In genomic region chr1:112337028-112337531, GRCh38 we compare ENCODE assay signal across 1 cellular context.
TF ChIP-seq lines count a peak whose summit lies in the region.

No MANE protein-coding gene starts in this region.

TF ChIP-seq in K562, 482 proteins besides CTCF, POLR2A, EP300 and RAD21 (continued from another document and continues in another):
- no peak for TF ChIP-seq NR2C1 (IDR thresholded peaks at IDR 0.05)
- TF ChIP-seq NR2C1 (tag; IDR thresholded peaks at IDR 0.05), result no peak
- no peak for TF ChIP-seq SRSF7 (optimal IDR thresholded peaks at IDR 0.05; ENCODE audit: low read depth, low read length)
- TF ChIP-seq, protein P1, sequence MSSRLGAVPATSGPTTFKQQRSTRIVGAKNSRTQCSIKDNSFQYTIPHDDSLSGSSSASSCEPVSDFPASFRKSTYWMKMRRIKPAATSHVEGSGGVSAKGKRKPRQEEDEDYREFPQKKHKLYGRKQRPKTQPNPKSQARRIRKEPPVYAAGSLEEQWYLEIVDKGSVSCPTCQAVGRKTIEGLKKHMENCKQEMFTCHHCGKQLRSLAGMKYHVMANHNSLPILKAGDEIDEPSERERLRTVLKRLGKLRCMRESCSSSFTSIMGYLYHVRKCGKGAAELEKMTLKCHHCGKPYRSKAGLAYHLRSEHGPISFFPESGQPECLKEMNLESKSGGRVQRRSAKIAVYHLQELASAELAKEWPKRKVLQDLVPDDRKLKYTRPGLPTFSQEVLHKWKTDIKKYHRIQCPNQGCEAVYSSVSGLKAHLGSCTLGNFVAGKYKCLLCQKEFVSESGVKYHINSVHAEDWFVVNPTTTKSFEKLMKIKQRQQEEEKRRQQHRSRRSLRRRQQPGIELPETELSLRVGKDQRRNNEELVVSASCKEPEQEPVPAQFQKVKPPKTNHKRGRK (tag; IDR thresholded peaks at IDR 0.05), result no peak
- no peak for TF ChIP-seq ZNF77 (CRISPR knock-in tag; IDR thresholded peaks at IDR 0.05)
- TF ChIP-seq BRD9 (IDR thresholded peaks at IDR 0.05; ENCODE audit: low read depth, partially characterized antibody), result no peak
- no peak for TF ChIP-seq ZNF282 (CRISPR knock-in tag; IDR thresholded peaks at IDR 0.05)
- no peak for TF ChIP-seq TSC22D4 (tag; IDR thresholded peaks at IDR 0.05)
- TF ChIP-seq RREB1 (CRISPR knock-in tag; IDR thresholded peaks at IDR 0.05), result no peak
- no peak for TF ChIP-seq ZNF274 (IDR thresholded peaks at IDR 0.05; ENCODE audit: borderline replicate concordance, low read depth, low read length)
- TF ChIP-seq PREB (CRISPR knock-in tag; IDR thresholded peaks at IDR 0.05), result no peak
- no peak for TF ChIP-seq MAFK (IDR thresholded peaks at IDR 0.05; ENCODE audit: low read length)
- no peak for TF ChIP-seq TAL1 (IDR thresholded peaks at IDR 0.05)
- no peak for TF ChIP-seq TRIM25 (IDR thresholded peaks at IDR 0.05; ENCODE audit: borderline replicate concordance)
- TF ChIP-seq TEAD4 (IDR thresholded peaks at IDR 0.05; ENCODE audit: low read length), result no peak
- no peak for TF ChIP-seq TEAD4 (CRISPR knock-in tag; IDR thresholded peaks at IDR 0.05; ENCODE audit: borderline replicate concordance)
- no peak for TF ChIP-seq NBN (IDR thresholded peaks at IDR 0.05; ENCODE audit: low read depth)
- TF ChIP-seq KDM4B (IDR thresholded peaks at IDR 0.05; ENCODE audit: borderline replicate concordance in 2 of 2, low read depth in 1 of 2), result no peak
- no peak for TF ChIP-seq GMEB1 (CRISPR knock-in tag; IDR thresholded peaks at IDR 0.05)
- no peak for TF ChIP-seq HOMEZ (CRISPR knock-in tag; IDR thresholded peaks at IDR 0.05)
- no peak for TF ChIP-seq FOXM1 (IDR thresholded peaks at IDR 0.05; ENCODE audit: low read depth)
- no peak for TF ChIP-seq FOXM1 (CRISPR knock-in tag; IDR thresholded peaks at IDR 0.05; ENCODE audit: low read depth)
- peak; percentile 36; the same call in 1 of the 2 replicates for TF ChIP-seq SPI1 (IDR thresholded peaks at IDR 0.05; ENCODE audit: borderline replicate concordance, low read depth, low read length)
- TF ChIP-seq ZNF316 (IDR thresholded peaks at IDR 0.05), result no peak
- TF ChIP-seq SAFB (IDR thresholded peaks at IDR 0.05; ENCODE audit: borderline replicate concordance, low read depth, low read length), result 0 out of 2 replicates have a peak, but pooled peaks have one; percentile 14
- TF ChIP-seq, protein P2, sequence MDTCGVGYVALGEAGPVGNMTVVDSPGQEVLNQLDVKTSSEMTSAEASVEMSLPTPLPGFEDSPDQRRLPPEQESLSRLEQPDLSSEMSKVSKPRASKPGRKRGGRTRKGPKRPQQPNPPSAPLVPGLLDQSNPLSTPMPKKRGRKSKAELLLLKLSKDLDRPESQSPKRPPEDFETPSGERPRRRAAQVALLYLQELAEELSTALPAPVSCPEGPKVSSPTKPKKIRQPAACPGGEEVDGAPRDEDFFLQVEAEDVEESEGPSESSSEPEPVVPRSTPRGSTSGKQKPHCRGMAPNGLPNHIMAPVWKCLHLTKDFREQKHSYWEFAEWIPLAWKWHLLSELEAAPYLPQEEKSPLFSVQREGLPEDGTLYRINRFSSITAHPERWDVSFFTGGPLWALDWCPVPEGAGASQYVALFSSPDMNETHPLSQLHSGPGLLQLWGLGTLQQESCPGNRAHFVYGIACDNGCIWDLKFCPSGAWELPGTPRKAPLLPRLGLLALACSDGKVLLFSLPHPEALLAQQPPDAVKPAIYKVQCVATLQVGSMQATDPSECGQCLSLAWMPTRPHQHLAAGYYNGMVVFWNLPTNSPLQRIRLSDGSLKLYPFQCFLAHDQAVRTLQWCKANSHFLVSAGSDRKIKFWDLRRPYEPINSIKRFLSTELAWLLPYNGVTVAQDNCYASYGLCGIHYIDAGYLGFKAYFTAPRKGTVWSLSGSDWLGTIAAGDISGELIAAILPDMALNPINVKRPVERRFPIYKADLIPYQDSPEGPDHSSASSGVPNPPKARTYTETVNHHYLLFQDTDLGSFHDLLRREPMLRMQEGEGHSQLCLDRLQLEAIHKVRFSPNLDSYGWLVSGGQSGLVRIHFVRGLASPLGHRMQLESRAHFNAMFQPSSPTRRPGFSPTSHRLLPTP (IDR thresholded peaks at IDR 0.05; ENCODE audit: borderline replicate concordance, extremely low read depth, insufficient read length), result no peak
- TF ChIP-seq ZNF699 (CRISPR knock-in tag; IDR thresholded peaks at IDR 0.05; ENCODE audit: insufficient replicate concordance), result no peak
- no peak for TF ChIP-seq NR4A1 (CRISPR knock-in tag; IDR thresholded peaks at IDR 0.05)
- TF ChIP-seq NR4A1 (tag; IDR thresholded peaks at IDR 0.05), result no peak
- TF ChIP-seq CXXC5 (CRISPR knock-in tag; IDR thresholded peaks at IDR 0.05), result 0 out of 2 replicates have a peak, but pooled peaks have one; percentile 18
- TF ChIP-seq, protein P3, sequence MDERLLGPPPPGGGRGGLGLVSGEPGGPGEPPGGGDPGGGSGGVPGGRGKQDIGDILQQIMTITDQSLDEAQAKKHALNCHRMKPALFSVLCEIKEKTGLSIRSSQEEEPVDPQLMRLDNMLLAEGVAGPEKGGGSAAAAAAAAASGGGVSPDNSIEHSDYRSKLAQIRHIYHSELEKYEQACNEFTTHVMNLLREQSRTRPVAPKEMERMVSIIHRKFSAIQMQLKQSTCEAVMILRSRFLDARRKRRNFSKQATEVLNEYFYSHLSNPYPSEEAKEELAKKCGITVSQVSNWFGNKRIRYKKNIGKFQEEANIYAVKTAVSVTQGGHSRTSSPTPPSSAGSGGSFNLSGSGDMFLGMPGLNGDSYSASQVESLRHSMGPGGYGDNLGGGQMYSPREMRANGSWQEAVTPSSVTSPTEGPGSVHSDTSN (CRISPR knock-in tag; IDR thresholded peaks at IDR 0.05; ENCODE audit: low read depth), result no peak
- TF ChIP-seq, protein P3 (tag; conservative IDR thresholded peaks at IDR 0.05; ENCODE audit: low read depth), result no peak
- TF ChIP-seq RCOR1 (IDR thresholded peaks at IDR 0.05; ENCODE audit: borderline replicate concordance in 1 of 2, low read depth in 2 of 2, low read length in 2 of 2), result peak in 1 of 2 experiments; percentile 48; a peak in 1 of 4 replicates
- no peak for TF ChIP-seq ETS2 (tag; IDR thresholded peaks at IDR 0.05; ENCODE audit: borderline replicate concordance, poor library complexity, severe bottlenecking)
- TF ChIP-seq TARDBP (IDR thresholded peaks at IDR 0.05), result peak; percentile 30; the same call in 1 of the 2 replicates
- TF ChIP-seq NR1H2 (CRISPR knock-in tag; IDR thresholded peaks at IDR 0.05), result no peak
- TF ChIP-seq HINFP (tag; conservative IDR thresholded peaks at IDR 0.05; ENCODE audit: low read depth), result no peak
- no peak for TF ChIP-seq HNRNPH1 (optimal IDR thresholded peaks at IDR 0.05; ENCODE audit: low read depth, low read length)
- TF ChIP-seq TBL1XR1 (IDR thresholded peaks at IDR 0.05; ENCODE audit: low read length in 2 of 2), result no peak
- peak; percentile 76 for TF ChIP-seq ELF1 (tag; IDR thresholded peaks at IDR 0.05)
